ENCODE assay signal across 1 cellular context in genomic region chr2:168661404-168661869, GRCh38.
A peak's percentile ranks its signal among the peaks of the same experiment; 100 is the strongest.
TF ChIP-seq lines count a peak whose summit lies in the region.

No MANE protein-coding gene starts in this region.

TF ChIP-seq in HEK293, 187 proteins besides CTCF, POLR2A, EP300 and RAD21 (continued from another document):
- TF ChIP-seq PRDM4 (tag by site-specific recombination; IDR thresholded peaks at IDR 0.05) (0 out of 2 replicates have a peak, but pooled peaks have one; percentile 24), MYNN (tag by site-specific recombination; IDR thresholded peaks at IDR 0.05; ENCODE audit: borderline replicate concordance) (no peak), TRIM28 (IDR thresholded peaks at IDR 0.05; ENCODE audit: borderline replicate concordance, low read length) (peak; percentile 92), ZNF571 (tag by site-specific recombination; IDR thresholded peaks at IDR 0.05) (no peak), ZNF768 (tag by site-specific recombination; IDR thresholded peaks at IDR 0.05) (no peak), SP7 (tag by site-specific recombination; IDR thresholded peaks at IDR 0.05) (peak; percentile 93), KLF10 (tag by site-specific recombination; IDR thresholded peaks at IDR 0.05) (no peak), WT1 (tag by site-specific recombination; IDR thresholded peaks at IDR 0.05) (peak; percentile 93), SETDB1 (IDR thresholded peaks at IDR 0.05; ENCODE audit: insufficient read length, low read length) (peak; percentile 17), ZNF362 (tag by site-specific recombination; IDR thresholded peaks at IDR 0.05) (no peak), ZIC2 (tag by site-specific recombination; IDR thresholded peaks at IDR 0.05) (peak; percentile 37; the same call in 1 of the 2 replicates), ZNF843 (tag by site-specific recombination; IDR thresholded peaks at IDR 0.05) (peak; percentile 91), ZNF18 (tag by site-specific recombination; IDR thresholded peaks at IDR 0.05) (peak; percentile 50; the same call in 1 of the 2 replicates), ZFHX2 (tag by site-specific recombination; conservative IDR thresholded peaks at IDR 0.05) (no peak), PATZ1 (tag by site-specific recombination; IDR thresholded peaks at IDR 0.05) (0 out of 2 replicates have a peak, but pooled peaks have one; percentile 12), ZXDB (tag by site-specific recombination; IDR thresholded peaks at IDR 0.05) (peak; percentile 37; the same call in 1 of the 2 replicates), ZNF239 (tag by site-specific recombination; IDR thresholded peaks at IDR 0.05) (no peak), PRDM6 (tag by site-specific recombination; IDR thresholded peaks at IDR 0.05) (peak; percentile 99), ZNF530 (tag by site-specific recombination; IDR thresholded peaks at IDR 0.05; ENCODE audit: low read depth) (no peak), ZNF354C (tag by site-specific recombination; IDR thresholded peaks at IDR 0.05; ENCODE audit: borderline replicate concordance, low read depth) (no peak), BCL11B (tag by site-specific recombination; IDR thresholded peaks at IDR 0.05; ENCODE audit: low read depth) (peak; percentile 51; the same call in 1 of the 2 replicates), ZNF24 (tag by site-specific recombination; IDR thresholded peaks at IDR 0.05) (peak; percentile 49; the same call in 1 of the 2 replicates), ZNF629 (tag by site-specific recombination; IDR thresholded peaks at IDR 0.05) (peak; percentile 19), ZNF580 (tag by site-specific recombination; IDR thresholded peaks at IDR 0.05) (peak; percentile 56; the same call in 1 of the 2 replicates), ZNF416 (tag by site-specific recombination; IDR thresholded peaks at IDR 0.05) (no peak), ZBTB44 (tag by site-specific recombination; IDR thresholded peaks at IDR 0.05) (peak; percentile 99), ZNF19 (tag by site-specific recombination; IDR thresholded peaks at IDR 0.05; ENCODE audit: low read depth) (no peak), ZNF148 (tag by site-specific recombination; IDR thresholded peaks at IDR 0.05; ENCODE audit: borderline replicate concordance) (no peak), ZNF16 (tag by site-specific recombination; IDR thresholded peaks at IDR 0.05; ENCODE audit: low read depth) (no peak), ZNF423 (tag by site-specific recombination; IDR thresholded peaks at IDR 0.05) (peak; percentile 83), ZNF548 (tag by site-specific recombination; IDR thresholded peaks at IDR 0.05) (no peak), ZBTB17 (tag by site-specific recombination; IDR thresholded peaks at IDR 0.05) (peak; percentile 43; the same call in 1 of the 2 replicates)
